ENCODE assay signal across 8 cellular contexts in genomic region chr19:2061093-2061935, GRCh38. TPM values are rescaled to one million over a fixed set of nuclear protein-coding genes. Genes with fewer than 3 reads are reported as not detected.
DNase-seq lines count a peak whose midpoint lies in the region; TF ChIP-seq lines count a peak whose summit lies in the region.

No MANE protein-coding gene starts in this region.

- peak overlapping the region; percentile 97 for H3K27ac Mint-ChIP-seq in nephron progenitor cell
- peak overlapping the region; percentile 97 for H3K27ac Mint-ChIP-seq in stimulated activated naive CD8-positive, alpha-beta T cell treated with anti-CD3 and anti-CD28 coated beads, Interleukin-15, Interleukin-2, amounts not matched to agents 100 ng/mL and 50 ng/mL, for 24 hours

- H3K4me3 ChIP-seq in H7 (ENCODE audit: insufficient read depth, low read depth, low read length) = peak overlapping the region; percentile 67

- DNase-seq in ELR (ENCODE audit: low read depth) (peak; percentile 99), H7 (peak; percentile 100), M059J (ENCODE audit: low read depth) (peak; percentile 98), fibroblast of the conjunctiva (ENCODE audit: low read depth) (peak; percentile 97), nephron progenitor cell (peak; percentile 99)
- DNase-seq in activated effector memory CD4-positive, alpha-beta T cell treated with anti-CD3 and anti-CD28 coated beads, Interleukin-2, amount 50 U/mL, for 16 hours = peak; percentile 100

- no peaks in the 10 kb centered on the region for H3K27me3 ChIP-seq in H7 (ENCODE audit: control insufficient read depth, insufficient read depth, low read length)

- H3K36me3 ChIP-seq in H7 (replicated peaks; ENCODE audit: control insufficient read depth, insufficient read depth, low read length) = no peaks in the 10 kb centered on the region

- TF ChIP-seq POLR2A in Raji (IDR thresholded peaks at IDR 0.05; ENCODE audit: insufficient read depth, low read depth, low read length) = peak; percentile 67; the same call in 1 of the 2 replicates

- H3K36me3 Mint-ChIP-seq in nephron progenitor cell (ENCODE audit: low read depth) = no peaks in the 10 kb centered on the region
- H3K36me3 Mint-ChIP-seq in stimulated activated naive CD8-positive, alpha-beta T cell treated with anti-CD3 and anti-CD28 coated beads, Interleukin-15, Interleukin-2, amounts not matched to agents 100 ng/mL and 50 ng/mL, for 24 hours (ENCODE audit: low read depth) = no peaks in the 10 kb centered on the region

- TF ChIP-seq CTCF in nephron progenitor cell (IDR thresholded peaks at IDR 0.05) = no peak

- H3K4me1 Mint-ChIP-seq in nephron progenitor cell = peaks cover 54% of the 10 kb centered on the region
- peaks cover 40% of the 10 kb centered on the region for H3K4me1 Mint-ChIP-seq in stimulated activated naive CD8-positive, alpha-beta T cell treated with anti-CD3 and anti-CD28 coated beads, Interleukin-15, Interleukin-2, amounts not matched to agents 100 ng/mL and 50 ng/mL, for 24 hours (ENCODE audit: low read depth)

- no peaks in the 10 kb centered on the region for H3K9me3 Mint-ChIP-seq in nephron progenitor cell
- H3K9me3 Mint-ChIP-seq in stimulated activated naive CD8-positive, alpha-beta T cell treated with anti-CD3 and anti-CD28 coated beads, Interleukin-15, Interleukin-2, amounts not matched to agents 100 ng/mL and 50 ng/mL, for 24 hours = no peaks in the 10 kb centered on the region

- H3K27me3 Mint-ChIP-seq in nephron progenitor cell (ENCODE audit: low read depth, poor library complexity) = no peaks in the 10 kb centered on the region
- no peaks in the 10 kb centered on the region for H3K27me3 Mint-ChIP-seq in stimulated activated naive CD8-positive, alpha-beta T cell treated with anti-CD3 and anti-CD28 coated beads, Interleukin-15, Interleukin-2, amounts not matched to agents 100 ng/mL and 50 ng/mL, for 24 hours

- H3K4me3 Mint-ChIP-seq in nephron progenitor cell = peak overlapping the region; percentile 84
- H3K4me3 Mint-ChIP-seq in stimulated activated naive CD8-positive, alpha-beta T cell treated with anti-CD3 and anti-CD28 coated beads, Interleukin-15, Interleukin-2, amounts not matched to agents 100 ng/mL and 50 ng/mL, for 24 hours = peak overlapping the region; percentile 87

RNA-seq across cellular contexts. Expression of gene MKNK2, which starts 10.3 kb away (rescaled TPM):
- total RNA-seq in H7 (2014; rRNA removed; shearing (Covaris generic)) = 130 and 135 TPM in 2 replicates
- total RNA-seq in M059J (2014; rRNA removed; shearing (Covaris generic)) = 60.0 and 80.9 TPM in 2 replicates

RNA-seq across cellular contexts. Expression of gene MOB3A, which starts 34.8 kb away (rescaled TPM):
- total RNA-seq in H7 (2014; rRNA removed; shearing (Covaris generic)) = 7.7 and 8.9 TPM in 2 replicates
- 9.6 and 19.1 TPM in 2 replicates for total RNA-seq in M059J (2014; rRNA removed; shearing (Covaris generic))

RNA-seq across cellular contexts. Expression of gene IZUMO4, which starts 35.4 kb away (rescaled TPM):
- total RNA-seq in H7 (2014; rRNA removed; shearing (Covaris generic)) = 0.80 and 0.81 TPM in 2 replicates
- 0.15 TPM in 1 of 2 replicates, not detected in the other for total RNA-seq in M059J (2014; rRNA removed; shearing (Covaris generic))

RNA-seq across cellular contexts. Expression of gene BTBD2, which starts 45.8 kb away (rescaled TPM):
- 126 and 129 TPM in 2 replicates for total RNA-seq in H7 (2014; rRNA removed; shearing (Covaris generic))
- 32.4 and 63.3 TPM in 2 replicates for total RNA-seq in M059J (2014; rRNA removed; shearing (Covaris generic))

Comparison
In these comparisons a context has a peak if more than half of its experiments do, and no peak if none do; other contexts are left out.
1. Peak in every context shown above with its lines: DNase-seq and H3K4me3 ChIP-seq.